ENCODE assay signal across 1 cellular context in the genomic region with DNA sequence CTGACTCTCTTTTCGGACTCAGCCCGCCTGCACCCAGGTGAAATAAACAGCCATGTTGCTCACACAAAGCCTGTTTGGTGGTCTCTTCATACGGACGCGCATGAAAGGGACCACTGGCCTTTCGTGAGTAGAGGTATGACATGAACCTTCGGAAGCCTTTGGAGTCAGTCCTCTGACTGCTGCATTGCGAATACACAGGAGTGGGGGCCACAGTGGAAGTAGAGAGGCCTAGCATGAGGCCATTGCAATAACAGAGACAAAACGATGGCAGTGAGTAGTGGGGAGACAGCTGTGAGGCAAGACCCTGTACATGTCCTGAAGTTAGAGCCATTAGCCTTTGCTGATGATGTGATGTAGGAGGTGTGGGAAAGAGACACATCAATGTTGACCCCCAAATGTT.
TF ChIP-seq lines count a peak whose summit lies in the region.

No MANE protein-coding gene starts in this region.

TF ChIP-seq in WTC11, 78 proteins besides CTCF, POLR2A, EP300 and RAD21 (continued from another document):
- TF ChIP-seq, protein P1, sequence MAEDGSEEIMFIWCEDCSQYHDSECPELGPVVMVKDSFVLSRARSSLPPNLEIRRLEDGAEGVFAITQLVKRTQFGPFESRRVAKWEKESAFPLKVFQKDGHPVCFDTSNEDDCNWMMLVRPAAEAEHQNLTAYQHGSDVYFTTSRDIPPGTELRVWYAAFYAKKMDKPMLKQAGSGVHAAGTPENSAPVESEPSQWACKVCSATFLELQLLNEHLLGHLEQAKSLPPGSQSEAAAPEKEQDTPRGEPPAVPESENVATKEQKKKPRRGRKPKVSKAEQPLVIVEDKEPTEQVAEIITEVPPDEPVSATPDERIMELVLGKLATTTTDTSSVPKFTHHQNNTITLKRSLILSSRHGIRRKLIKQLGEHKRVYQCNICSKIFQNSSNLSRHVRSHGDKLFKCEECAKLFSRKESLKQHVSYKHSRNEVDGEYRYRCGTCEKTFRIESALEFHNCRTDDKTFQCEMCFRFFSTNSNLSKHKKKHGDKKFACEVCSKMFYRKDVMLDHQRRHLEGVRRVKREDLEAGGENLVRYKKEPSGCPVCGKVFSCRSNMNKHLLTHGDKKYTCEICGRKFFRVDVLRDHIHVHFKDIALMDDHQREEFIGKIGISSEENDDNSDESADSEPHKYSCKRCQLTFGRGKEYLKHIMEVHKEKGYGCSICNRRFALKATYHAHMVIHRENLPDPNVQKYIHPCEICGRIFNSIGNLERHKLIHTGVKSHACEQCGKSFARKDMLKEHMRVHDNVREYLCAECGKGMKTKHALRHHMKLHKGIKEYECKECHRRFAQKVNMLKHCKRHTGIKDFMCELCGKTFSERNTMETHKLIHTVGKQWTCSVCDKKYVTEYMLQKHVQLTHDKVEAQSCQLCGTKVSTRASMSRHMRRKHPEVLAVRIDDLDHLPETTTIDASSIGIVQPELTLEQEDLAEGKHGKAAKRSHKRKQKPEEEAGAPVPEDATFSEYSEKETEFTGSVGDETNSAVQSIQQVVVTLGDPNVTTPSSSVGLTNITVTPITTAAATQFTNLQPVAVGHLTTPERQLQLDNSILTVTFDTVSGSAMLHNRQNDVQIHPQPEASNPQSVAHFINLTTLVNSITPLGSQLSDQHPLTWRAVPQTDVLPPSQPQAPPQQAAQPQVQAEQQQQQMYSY (CRISPR knock-in tag; IDR thresholded peaks at IDR 0.05): no peak
- TF ChIP-seq SP1 (CRISPR knock-in tag; conservative IDR thresholded peaks at IDR 0.05): no peak
- no peak for TF ChIP-seq NR1H2 (CRISPR knock-in tag; IDR thresholded peaks at IDR 0.05)
- no peak for TF ChIP-seq TEAD1 (CRISPR knock-in tag; IDR thresholded peaks at IDR 0.05)
- TF ChIP-seq, protein P2, sequence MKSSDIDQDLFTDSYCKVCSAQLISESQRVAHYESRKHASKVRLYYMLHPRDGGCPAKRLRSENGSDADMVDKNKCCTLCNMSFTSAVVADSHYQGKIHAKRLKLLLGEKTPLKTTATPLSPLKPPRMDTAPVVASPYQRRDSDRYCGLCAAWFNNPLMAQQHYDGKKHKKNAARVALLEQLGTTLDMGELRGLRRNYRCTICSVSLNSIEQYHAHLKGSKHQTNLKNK (CRISPR knock-in tag; IDR thresholded peaks at IDR 0.05): no peak
- TF ChIP-seq, protein P3, sequence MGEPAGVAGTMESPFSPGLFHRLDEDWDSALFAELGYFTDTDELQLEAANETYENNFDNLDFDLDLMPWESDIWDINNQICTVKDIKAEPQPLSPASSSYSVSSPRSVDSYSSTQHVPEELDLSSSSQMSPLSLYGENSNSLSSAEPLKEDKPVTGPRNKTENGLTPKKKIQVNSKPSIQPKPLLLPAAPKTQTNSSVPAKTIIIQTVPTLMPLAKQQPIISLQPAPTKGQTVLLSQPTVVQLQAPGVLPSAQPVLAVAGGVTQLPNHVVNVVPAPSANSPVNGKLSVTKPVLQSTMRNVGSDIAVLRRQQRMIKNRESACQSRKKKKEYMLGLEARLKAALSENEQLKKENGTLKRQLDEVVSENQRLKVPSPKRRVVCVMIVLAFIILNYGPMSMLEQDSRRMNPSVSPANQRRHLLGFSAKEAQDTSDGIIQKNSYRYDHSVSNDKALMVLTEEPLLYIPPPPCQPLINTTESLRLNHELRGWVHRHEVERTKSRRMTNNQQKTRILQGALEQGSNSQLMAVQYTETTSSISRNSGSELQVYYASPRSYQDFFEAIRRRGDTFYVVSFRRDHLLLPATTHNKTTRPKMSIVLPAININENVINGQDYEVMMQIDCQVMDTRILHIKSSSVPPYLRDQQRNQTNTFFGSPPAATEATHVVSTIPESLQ (CRISPR knock-in tag; IDR thresholded peaks at IDR 0.05): no peak
- TF ChIP-seq IRF2 (CRISPR knock-in tag; IDR thresholded peaks at IDR 0.05; ENCODE audit: borderline replicate concordance, low read depth): no peak
- TF ChIP-seq, protein P4, sequence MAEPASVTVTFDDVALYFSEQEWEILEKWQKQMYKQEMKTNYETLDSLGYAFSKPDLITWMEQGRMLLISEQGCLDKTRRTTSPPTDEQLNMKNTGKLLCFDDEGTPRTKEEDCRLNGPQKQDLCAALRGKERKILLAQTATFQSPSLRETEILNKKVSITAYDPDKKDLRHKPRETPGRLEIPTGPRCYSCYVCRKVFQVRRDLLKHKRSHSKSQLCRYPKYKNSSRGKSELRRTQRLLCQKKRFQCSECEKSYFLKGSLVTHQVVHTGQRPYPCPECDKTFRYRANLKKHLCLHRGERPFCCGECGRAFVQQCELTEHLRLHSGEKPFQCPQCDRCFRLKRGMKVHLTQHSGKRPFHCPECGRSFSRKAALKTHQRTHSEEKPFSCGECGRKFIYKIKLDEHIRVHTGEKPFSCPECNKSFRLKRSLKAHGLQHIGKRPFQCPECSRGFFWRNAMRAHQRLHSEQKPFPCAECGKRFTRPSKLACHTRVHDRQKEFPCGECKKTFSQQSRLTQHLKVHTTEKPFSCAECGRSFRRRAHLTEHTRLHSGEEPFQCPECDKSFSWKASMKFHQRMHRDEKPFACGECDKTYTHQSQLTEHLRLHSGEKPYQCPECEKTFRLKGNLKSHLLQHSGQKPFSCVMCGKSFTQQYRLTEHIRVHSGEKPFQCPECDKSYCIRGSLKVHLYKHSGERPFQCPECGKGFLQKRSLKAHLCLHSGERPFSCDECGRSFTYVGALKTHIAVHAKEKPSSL (CRISPR knock-in tag; conservative IDR thresholded peaks at IDR 0.05): no peak
- no peak for TF ChIP-seq KAT7 (CRISPR knock-in tag; IDR thresholded peaks at IDR 0.05; ENCODE audit: borderline replicate concordance)
- TF ChIP-seq, protein P5, sequence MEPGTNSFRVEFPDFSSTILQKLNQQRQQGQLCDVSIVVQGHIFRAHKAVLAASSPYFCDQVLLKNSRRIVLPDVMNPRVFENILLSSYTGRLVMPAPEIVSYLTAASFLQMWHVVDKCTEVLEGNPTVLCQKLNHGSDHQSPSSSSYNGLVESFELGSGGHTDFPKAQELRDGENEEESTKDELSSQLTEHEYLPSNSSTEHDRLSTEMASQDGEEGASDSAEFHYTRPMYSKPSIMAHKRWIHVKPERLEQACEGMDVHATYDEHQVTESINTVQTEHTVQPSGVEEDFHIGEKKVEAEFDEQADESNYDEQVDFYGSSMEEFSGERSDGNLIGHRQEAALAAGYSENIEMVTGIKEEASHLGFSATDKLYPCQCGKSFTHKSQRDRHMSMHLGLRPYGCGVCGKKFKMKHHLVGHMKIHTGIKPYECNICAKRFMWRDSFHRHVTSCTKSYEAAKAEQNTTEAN (CRISPR knock-in tag; IDR thresholded peaks at IDR 0.05): no peak
- no peak for TF ChIP-seq ZNF423 (CRISPR knock-in tag; IDR thresholded peaks at IDR 0.05)
